In the genomic region with DNA sequence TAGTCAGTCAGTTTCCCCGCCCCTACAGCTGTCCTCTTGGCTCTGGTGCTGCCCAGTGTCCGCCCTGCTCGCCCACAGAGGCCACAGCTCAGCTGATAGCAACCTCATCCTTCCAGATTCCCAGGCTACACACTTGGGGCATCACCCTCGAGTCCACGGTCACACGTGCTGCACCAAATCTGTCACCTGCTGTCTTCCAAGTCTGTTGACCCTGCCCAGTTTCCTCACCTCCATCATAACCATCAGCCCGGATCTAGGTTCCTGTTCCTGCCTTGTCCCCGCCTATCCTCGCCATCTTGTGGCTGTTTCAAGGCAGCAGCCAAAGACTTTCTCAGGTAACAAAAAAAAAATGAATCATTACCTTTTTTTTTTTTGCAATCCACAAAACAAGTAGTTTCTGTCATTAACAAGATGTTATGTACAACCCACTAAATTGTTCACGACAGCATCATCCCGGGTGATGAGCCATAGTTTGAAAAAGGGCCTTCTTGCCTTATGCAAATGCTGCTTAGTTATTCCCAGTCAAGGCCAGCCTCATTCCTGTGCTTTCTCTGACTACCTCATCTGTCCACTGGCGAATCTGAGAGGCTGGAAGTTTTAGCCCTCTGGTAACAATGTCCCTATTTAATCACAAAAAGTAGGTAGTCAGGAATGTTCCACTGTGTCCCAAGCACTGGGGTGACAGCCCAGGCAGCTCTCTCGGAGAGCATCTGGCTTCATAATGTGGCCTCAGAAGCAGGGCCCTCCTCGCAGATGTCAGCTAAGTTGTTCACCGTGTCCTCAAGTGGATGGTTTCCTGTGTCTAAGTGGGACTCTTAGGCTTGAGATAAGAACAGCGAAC, we compare ENCODE assay signal across 11 cellular contexts. TPM values are rescaled to one million over a fixed set of nuclear protein-coding genes. Genes with fewer than 3 reads are reported as not detected.
DNase-seq lines count a peak whose midpoint lies in the region; ATAC-seq, FAIRE-seq and TF ChIP-seq lines count a peak whose summit lies in the region.
"Had no signal": no experiment of that assay in that cellular context is flagged by ENCODE, and none has a peak within 500 bp of the region (broad histone marks: within the 10 kb centered on the region; RNA-seq: fewer than 3 reads in every experiment).

No MANE protein-coding gene starts in this region.

- POLR2A ChIA-PET in HepG2 (lab: Yijun Ruan, JAX): no interaction called here

- no peak for TF ChIP-seq EP300 in HepG2 (IDR thresholded peaks at IDR 0.05; ENCODE audit: low read depth in 2 of 2, low read length in 2 of 2)
- TF ChIP-seq EP300 in HepG2 (CRISPR knock-in tag; IDR thresholded peaks at IDR 0.05; ENCODE audit: borderline replicate concordance): no peak

- H3K27me3 ChIP-seq in HepG2 (ENCODE audit: control insufficient read depth in 1 of 2, insufficient read depth in 2 of 2, low read length in 2 of 2) (no peaks in the 10 kb centered on the region), right lobe of liver (no peaks in the 10 kb centered on the region), hepatocyte (no peaks in the 10 kb centered on the region), vagina (no peaks in the 10 kb centered on the region)

- no peaks in the 10 kb centered on the region for H3K4me1 ChIP-seq in HepG2 (ENCODE audit: insufficient read depth, low read length)
- H3K4me1 ChIP-seq in right lobe of liver: peaks cover 0 to 5% (median 0%) of the 10 kb centered on the region in 4 donors
- H3K4me1 ChIP-seq in hepatocyte (ENCODE audit: insufficient read depth): no peaks in the 10 kb centered on the region
- peaks cover 8% of the 10 kb centered on the region for H3K4me1 ChIP-seq in vagina

- CTCF ChIA-PET in HepG2 (lab: Yijun Ruan, JAX; ENCODE audit: low intra/inter-chr PET ratio, low total read pairs): no interaction called here

- no peak overlapping the region for H3K9ac ChIP-seq in HepG2 (ENCODE audit: insufficient read depth, low read depth, low read length)

- BruUV-seq in HepG2 (replicated peaks; lab: Mats Ljungman, UMichigan): no TSS peak

- ATAC-seq in HepG2 (no peak), right lobe of liver (no peak), HG03135 (IDR thresholded peaks at IDR 0.05; ENCODE audit: unreplicated experiment) (no peak)
- ATAC-seq: naive thymus-derived CD8-positive, alpha-beta T cell had no signal

- no peak for DNase-seq in HepG2 (ENCODE audit: low spot score)
- no peak for DNase-seq in right lobe of liver
- no peak for DNase-seq in hepatocyte (ENCODE audit: low spot score)
- no peak for DNase-seq in vagina (ENCODE audit: extremely low spot score in 2 of 2)
- no peak for DNase-seq in inferior parietal cortex (ENCODE audit: extremely low spot score)
- DNase-seq in NCI-H748 (lab: John Stamatoyannopoulos, UW; ENCODE audit: unreplicated experiment): no peak

- FAIRE-seq in HepG2 (lab: Jason Lieb, UNC): no peak
- FAIRE-seq: colon had no signal

- H3K27ac ChIP-seq in HepG2 (ENCODE audit: extremely low read length, insufficient read depth, low read length) (no peak overlapping the region), right lobe of liver (no peak overlapping the region), VCaP (no peak overlapping the region), hepatocyte (peak overlapping the region; percentile 20), vagina (peak overlapping the region; percentile 7)

- TF ChIP-seq CTCF in HepG2 (CRISPR knock-in tag; IDR thresholded peaks at IDR 0.05) (peak; percentile 15; the same call in 1 of the 2 replicates), right lobe of liver (IDR thresholded peaks at IDR 0.05) (no peak), VCaP (conservative IDR thresholded peaks at IDR 0.05) (peak; percentile 26; the same call in 1 of the 2 replicates), hepatocyte (IDR thresholded peaks at IDR 0.05; ENCODE audit: poor library complexity) (no peak), vagina (IDR thresholded peaks at IDR 0.05) (no peak)

- 91% methylated on average over 16 of the region's 16 CpGs for WGBS in HepG2 (ENCODE audit: low lambda C conversion rate)
- WGBS in right lobe of liver (ENCODE audit: insufficient coverage, low coverage, low lambda C conversion rate, missing lambda C conversion rate): 77% methylated on average over 16 of the region's 16 CpGs
- WGBS in hepatocyte (ENCODE audit: low lambda C conversion rate, missing lambda C conversion rate): 88% methylated on average over 16 of the region's 16 CpGs

- in situ Hi-C loops in HepG2 (cut with HindIII; ENCODE audit: extremely low pct_ligation_motif_present, low pct_unique_long_range_greater_than_20kb): no loop called here

- intact Hi-C loops in HepG2 (cut with micrococcal nuclease; ENCODE audit: unreplicated experiment) (no loop called here), right lobe of liver (cut with DNase I) (no loop called here), vagina (cut with DNase I) (no loop called here)

- H3K9me3 ChIP-seq in HepG2 (ENCODE audit: low read length): no peaks in the 10 kb centered on the region
- H3K9me3 ChIP-seq in right lobe of liver: no peaks in the 10 kb centered on the region
- no peaks in the 10 kb centered on the region for H3K9me3 ChIP-seq in hepatocyte (ENCODE audit: low read depth)
- H3K9me3 ChIP-seq in vagina: no peaks in the 10 kb centered on the region

- H2AFZ ChIP-seq in HepG2 (ENCODE audit: low read length) (no peak overlapping the region), hepatocyte (no peak overlapping the region)

- H3K79me2 ChIP-seq in HepG2 (ENCODE audit: insufficient read depth, low read length) (no peaks in the 10 kb centered on the region), hepatocyte (no peaks in the 10 kb centered on the region)

- H3K9me2 ChIP-seq in hepatocyte (replicated peaks; ENCODE audit: insufficient read depth): no peaks in the 10 kb centered on the region

- H3K4me2 ChIP-seq in HepG2 (ENCODE audit: low read depth, low read length): no peak overlapping the region
- H3K4me2 ChIP-seq in hepatocyte: no peak overlapping the region

- no peaks in the 10 kb centered on the region for H4K20me1 ChIP-seq in HepG2 (ENCODE audit: insufficient read depth, low read length)
- H4K20me1 ChIP-seq in hepatocyte (ENCODE audit: insufficient read depth, poor library complexity, severe bottlenecking): no peaks in the 10 kb centered on the region

- H3K4me3 ChIP-seq in HepG2 (replicated peaks in 1 of 3; ENCODE audit: insufficient read depth in 1 of 3, low read depth in 2 of 3, low read length in 3 of 3) (no peak overlapping the region), right lobe of liver (no peak overlapping the region), hepatocyte (no peak overlapping the region), vagina (no peak overlapping the region)
- H3K4me3 ChIP-seq: SK-N-MC had no signal

- TF ChIP-seq RAD21 in HepG2 (CRISPR knock-in tag; IDR thresholded peaks at IDR 0.05): no peak

- TF ChIP-seq POLR2A in HepG2 (IDR thresholded peaks at IDR 0.05; ENCODE audit: insufficient read depth in 1 of 2, low read depth in 2 of 2, low read length in 2 of 2): no peak
- TF ChIP-seq POLR2A in right lobe of liver (IDR thresholded peaks at IDR 0.05): no peak
- no peak for TF ChIP-seq POLR2A in vagina (IDR thresholded peaks at IDR 0.05)

- H3K36me3 ChIP-seq in HepG2 (replicated peaks in 1 of 2; ENCODE audit: control insufficient read depth in 1 of 2, insufficient read depth in 2 of 2, low read length in 2 of 2) (peaks cover 20 to 34% of the 10 kb centered on the region in 2 experiments), right lobe of liver (peaks cover 0 to 40% (median 14%) of the 10 kb centered on the region in 4 donors), hepatocyte (replicated peaks; ENCODE audit: insufficient read depth, low read depth) (no peaks in the 10 kb centered on the region), vagina (peaks cover 0 to 34% of the 10 kb centered on the region in 2 donors)

RNA-seq across cellular contexts. Expression of gene MIIP, which starts 4.9 kb away (rescaled TPM):
- total RNA-seq in HepG2 (2016; rRNA removed; fragmentation: Illumina TruSeq; extraction: Trizol) (23.6 and 35.2 TPM in 2 replicates), right lobe of liver (10 to 100 TPM in 5 of 6 experiments, 1 to 10 TPM in 1; 7.6 to 19.7 (median 12.1) TPM), hepatocyte (20.6 TPM in 2 replicates), vagina (34.6 TPM)
- total RNA-seq in HepG2 (2016; cell fraction: cytosol; rRNA removed; fragmentation: Illumina TruSeq; extraction: Trizol; ENCODE audit: low read depth): 52.3 and 57.6 TPM in 2 replicates
- 21.8 and 38.2 TPM in 2 replicates for total RNA-seq in HepG2 (2016; cell fraction: insoluble cytoplasmic fraction; rRNA removed; fragmentation: Illumina TruSeq; extraction: Trizol)
- total RNA-seq in HepG2 (2016; cell fraction: membrane; rRNA removed; fragmentation: Illumina TruSeq; extraction: Trizol): 42.3 and 49.9 TPM in 2 replicates
- 27.2 and 31.9 TPM in 2 replicates for total RNA-seq in HepG2 (2016; cell fraction: nucleus; rRNA removed; fragmentation: Illumina TruSeq; extraction: Trizol)
- polyA plus RNA-seq in HepG2 (2011; rRNA removed) (23.0 and 31.1 TPM in 2 replicates), hepatocyte (39.6 and 45.2 TPM in 2 replicates)
- polyA plus RNA-seq in HepG2 (2011; cell fraction: cytosol; rRNA removed): 11.2 and 20.9 TPM in 2 replicates
- polyA plus RNA-seq in HepG2 (2011; cell fraction: nucleus; rRNA removed): 166 and 217 TPM in 2 replicates
- polyA plus RNA-seq in HepG2 (2012): 9.1 and 20.3 TPM in 2 replicates
- 34.0 and 38.2 TPM in 2 replicates for polyA plus RNA-seq in HepG2 (2016; cell fraction: cytosol; fragmentation: Illumina TruSeq; extraction: Trizol; ENCODE audit: low read depth)
- polyA plus RNA-seq in HepG2 (2016; cell fraction: insoluble cytoplasmic fraction; fragmentation: Illumina TruSeq; extraction: Trizol; ENCODE audit: low read depth): 17.3 and 17.8 TPM in 2 replicates
- 27.7 and 34.3 TPM in 2 replicates for polyA plus RNA-seq in HepG2 (2016; cell fraction: membrane; fragmentation: Illumina TruSeq; extraction: Trizol; ENCODE audit: low read depth)
- polyA plus RNA-seq in HepG2 (2016; cell fraction: nucleus; fragmentation: Illumina TruSeq; extraction: Trizol; ENCODE audit: insufficient read depth, low read depth): 63.8 and 70.7 TPM in 2 replicates
- 17.1 and 28.4 TPM in 2 replicates for polyA minus RNA-seq in HepG2 (2011; rRNA and poly(A)+ RNA removed; ENCODE audit: low replicate concordance)
- polyA minus RNA-seq in HepG2 (2011; cell fraction: cytosol; rRNA and poly(A)+ RNA removed): 6.1 and 8.6 TPM in 2 replicates
- 11.1 and 14.7 TPM in 2 replicates for polyA minus RNA-seq in HepG2 (2011; cell fraction: nucleus; rRNA and poly(A)+ RNA removed)

RNA-seq across cellular contexts. Expression of gene MFN2, which starts 34.1 kb away (rescaled TPM):
- 60.9 and 76.3 TPM in 2 replicates for total RNA-seq in HepG2 (2016; rRNA removed; fragmentation: Illumina TruSeq; extraction: Trizol)
- total RNA-seq in HepG2 (2016; cell fraction: cytosol; rRNA removed; fragmentation: Illumina TruSeq; extraction: Trizol; ENCODE audit: low read depth): 7.7 and 8.0 TPM in 2 replicates
- 61.5 and 70.2 TPM in 2 replicates for total RNA-seq in HepG2 (2016; cell fraction: insoluble cytoplasmic fraction; rRNA removed; fragmentation: Illumina TruSeq; extraction: Trizol)
- 31.8 and 32.8 TPM in 2 replicates for total RNA-seq in HepG2 (2016; cell fraction: membrane; rRNA removed; fragmentation: Illumina TruSeq; extraction: Trizol)
- 38.7 and 39.7 TPM in 2 replicates for total RNA-seq in HepG2 (2016; cell fraction: nucleus; rRNA removed; fragmentation: Illumina TruSeq; extraction: Trizol)
- polyA plus RNA-seq in HepG2 (2011; rRNA removed): 38.7 and 41.0 TPM in 2 replicates
- polyA plus RNA-seq in HepG2 (2011; cell fraction: cytosol; rRNA removed): 31.7 and 32.9 TPM in 2 replicates
- polyA plus RNA-seq in HepG2 (2011; cell fraction: nucleus; rRNA removed): 49.1 and 52.9 TPM in 2 replicates
- 42.4 and 55.4 TPM in 2 replicates for polyA plus RNA-seq in HepG2 (2012)
- 4.0 and 4.2 TPM in 2 replicates for polyA plus RNA-seq in HepG2 (2016; cell fraction: cytosol; fragmentation: Illumina TruSeq; extraction: Trizol; ENCODE audit: low read depth)
- 52.2 and 60.5 TPM in 2 replicates for polyA plus RNA-seq in HepG2 (2016; cell fraction: insoluble cytoplasmic fraction; fragmentation: Illumina TruSeq; extraction: Trizol; ENCODE audit: low read depth)
- polyA plus RNA-seq in HepG2 (2016; cell fraction: membrane; fragmentation: Illumina TruSeq; extraction: Trizol; ENCODE audit: low read depth): 14.0 and 14.3 TPM in 2 replicates
- 45.1 and 48.2 TPM in 2 replicates for polyA plus RNA-seq in HepG2 (2016; cell fraction: nucleus; fragmentation: Illumina TruSeq; extraction: Trizol; ENCODE audit: insufficient read depth, low read depth)
- 83.9 and 88.4 TPM in 2 replicates for polyA minus RNA-seq in HepG2 (2011; rRNA and poly(A)+ RNA removed; ENCODE audit: low replicate concordance)
- polyA minus RNA-seq in HepG2 (2011; cell fraction: cytosol; rRNA and poly(A)+ RNA removed): 26.6 and 33.4 TPM in 2 replicates
- 22.5 and 40.8 TPM in 2 replicates for polyA minus RNA-seq in HepG2 (2011; cell fraction: nucleus; rRNA and poly(A)+ RNA removed)
- total RNA-seq in right lobe of liver: 10 to 100 TPM; 46.2 to 64.0 (median 61.7) TPM
- total RNA-seq in hepatocyte: 45.1 and 54.3 TPM in 2 replicates
- polyA plus RNA-seq in hepatocyte: 35.1 and 43.1 TPM in 2 replicates
- total RNA-seq in vagina: 61.6 TPM

RNA-seq across cellular contexts. Expression of gene TNFRSF8, which starts 48.7 kb away (rescaled TPM):
- not detected in 2 replicates for total RNA-seq in HepG2 (2016; rRNA removed; fragmentation: Illumina TruSeq; extraction: Trizol)
- total RNA-seq in HepG2 (2016; cell fraction: cytosol; rRNA removed; fragmentation: Illumina TruSeq; extraction: Trizol; ENCODE audit: low read depth): not detected in 2 replicates
- not detected in 2 replicates for total RNA-seq in HepG2 (2016; cell fraction: insoluble cytoplasmic fraction; rRNA removed; fragmentation: Illumina TruSeq; extraction: Trizol)
- total RNA-seq in HepG2 (2016; cell fraction: membrane; rRNA removed; fragmentation: Illumina TruSeq; extraction: Trizol): not detected in 2 replicates
- not detected in 2 replicates for total RNA-seq in HepG2 (2016; cell fraction: nucleus; rRNA removed; fragmentation: Illumina TruSeq; extraction: Trizol)
- polyA plus RNA-seq in HepG2 (2011; rRNA removed): not detected in 2 replicates
- not detected in 2 replicates for polyA plus RNA-seq in HepG2 (2011; cell fraction: cytosol; rRNA removed)
- not detected in 2 replicates for polyA plus RNA-seq in HepG2 (2011; cell fraction: nucleus; rRNA removed)
- not detected in 2 replicates for polyA plus RNA-seq in HepG2 (2012)
- not detected in 2 replicates for polyA plus RNA-seq in HepG2 (2016; cell fraction: cytosol; fragmentation: Illumina TruSeq; extraction: Trizol; ENCODE audit: low read depth)
- polyA plus RNA-seq in HepG2 (2016; cell fraction: insoluble cytoplasmic fraction; fragmentation: Illumina TruSeq; extraction: Trizol; ENCODE audit: low read depth): not detected in 2 replicates
- polyA plus RNA-seq in HepG2 (2016; cell fraction: membrane; fragmentation: Illumina TruSeq; extraction: Trizol; ENCODE audit: low read depth): not detected in 2 replicates
- not detected in 2 replicates for polyA plus RNA-seq in HepG2 (2016; cell fraction: nucleus; fragmentation: Illumina TruSeq; extraction: Trizol; ENCODE audit: insufficient read depth, low read depth)
- polyA minus RNA-seq in HepG2 (2011; rRNA and poly(A)+ RNA removed; ENCODE audit: low replicate concordance): 0.30 TPM in 1 of 2 replicates, not detected in the other
- not detected in 2 replicates for polyA minus RNA-seq in HepG2 (2011; cell fraction: cytosol; rRNA and poly(A)+ RNA removed)
- not detected in 2 replicates for polyA minus RNA-seq in HepG2 (2011; cell fraction: nucleus; rRNA and poly(A)+ RNA removed)
- total RNA-seq in right lobe of liver: under 1 TPM in 5 of 6 experiments, not detected in 1; 0.12 to 0.29 (median 0.19) TPM
- total RNA-seq in hepatocyte: not detected in 2 replicates
- polyA plus RNA-seq in hepatocyte: not detected in 2 replicates
- total RNA-seq in vagina: 1.2 TPM
- total RNA-seq: naive thymus-derived CD8-positive, alpha-beta T cell had no signal
- polyA plus RNA-seq: naive thymus-derived CD8-positive, alpha-beta T cell had no signal

Comparison
In these comparisons a context has a peak if more than half of its experiments do, and no peak if none do; other contexts are left out.
1. CTCF ChIP-seq: peak in HepG2 (single experiment) and VCaP (single experiment); none in right lobe of liver (0 of 4), hepatocyte (single experiment) and vagina (0 of 3).
2. H3K27ac ChIP-seq: peak in hepatocyte (single experiment) and vagina (single experiment); none in HepG2 (single experiment), right lobe of liver (0 of 3) and VCaP (single experiment).